ENCODE assay signal across 1 cellular context in genomic region chr17:9648521-9649110, GRCh38.
TF ChIP-seq lines count a peak whose summit lies in the region.

No MANE protein-coding gene starts in this region.

TF ChIP-seq in GM23338, 12 proteins besides CTCF, POLR2A, EP300 and RAD21 (continued from another document):
- no peak for TF ChIP-seq ZNF462 (CRISPR knock-in tag; IDR thresholded peaks at IDR 0.05)
- TF ChIP-seq ZNF331 (CRISPR knock-in tag; IDR thresholded peaks at IDR 0.05; ENCODE audit: low read depth): no peak
